ENCODE assay signal across 1 cellular context in the genomic region with DNA sequence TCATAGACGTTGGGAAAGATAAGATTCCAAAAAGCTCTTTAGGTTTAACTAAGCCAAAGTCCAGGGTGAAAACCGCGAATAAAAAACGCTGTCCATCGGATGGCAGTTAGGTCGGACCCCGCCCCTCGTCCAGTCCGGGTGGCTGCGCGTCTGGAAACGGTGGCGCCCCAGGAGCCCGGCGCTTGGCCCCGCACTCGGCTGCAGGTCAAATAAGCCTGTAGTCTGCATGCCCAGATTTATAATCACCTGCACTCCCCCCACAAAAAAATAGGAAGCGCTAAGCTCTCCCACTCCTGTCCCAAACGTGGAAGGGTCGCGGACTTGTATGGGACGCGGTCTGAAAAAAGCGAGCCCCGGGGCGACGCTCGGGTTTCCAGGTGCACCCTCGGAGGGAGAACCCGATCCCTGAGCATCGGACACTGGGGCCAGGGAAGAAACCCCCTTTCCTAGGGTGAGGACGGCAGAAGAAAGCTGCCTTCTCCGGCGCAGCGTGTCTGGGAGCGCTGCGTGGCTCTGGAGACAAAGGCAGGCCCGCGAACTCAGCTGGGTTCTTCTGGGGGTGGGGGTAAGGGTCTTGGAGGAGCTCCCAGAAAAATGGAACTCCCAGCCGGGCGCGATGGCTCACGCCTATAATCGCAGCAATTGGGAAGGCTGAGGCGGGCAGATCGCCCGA.
A peak's percentile ranks its signal among the peaks of the same experiment; 100 is the strongest.
TF ChIP-seq lines count a peak whose summit lies in the region.

No MANE protein-coding gene starts in this region.

TF ChIP-seq in K562, 482 proteins besides CTCF, POLR2A, EP300 and RAD21 (continued from another document and continues in another):
- TF ChIP-seq, protein P1, sequence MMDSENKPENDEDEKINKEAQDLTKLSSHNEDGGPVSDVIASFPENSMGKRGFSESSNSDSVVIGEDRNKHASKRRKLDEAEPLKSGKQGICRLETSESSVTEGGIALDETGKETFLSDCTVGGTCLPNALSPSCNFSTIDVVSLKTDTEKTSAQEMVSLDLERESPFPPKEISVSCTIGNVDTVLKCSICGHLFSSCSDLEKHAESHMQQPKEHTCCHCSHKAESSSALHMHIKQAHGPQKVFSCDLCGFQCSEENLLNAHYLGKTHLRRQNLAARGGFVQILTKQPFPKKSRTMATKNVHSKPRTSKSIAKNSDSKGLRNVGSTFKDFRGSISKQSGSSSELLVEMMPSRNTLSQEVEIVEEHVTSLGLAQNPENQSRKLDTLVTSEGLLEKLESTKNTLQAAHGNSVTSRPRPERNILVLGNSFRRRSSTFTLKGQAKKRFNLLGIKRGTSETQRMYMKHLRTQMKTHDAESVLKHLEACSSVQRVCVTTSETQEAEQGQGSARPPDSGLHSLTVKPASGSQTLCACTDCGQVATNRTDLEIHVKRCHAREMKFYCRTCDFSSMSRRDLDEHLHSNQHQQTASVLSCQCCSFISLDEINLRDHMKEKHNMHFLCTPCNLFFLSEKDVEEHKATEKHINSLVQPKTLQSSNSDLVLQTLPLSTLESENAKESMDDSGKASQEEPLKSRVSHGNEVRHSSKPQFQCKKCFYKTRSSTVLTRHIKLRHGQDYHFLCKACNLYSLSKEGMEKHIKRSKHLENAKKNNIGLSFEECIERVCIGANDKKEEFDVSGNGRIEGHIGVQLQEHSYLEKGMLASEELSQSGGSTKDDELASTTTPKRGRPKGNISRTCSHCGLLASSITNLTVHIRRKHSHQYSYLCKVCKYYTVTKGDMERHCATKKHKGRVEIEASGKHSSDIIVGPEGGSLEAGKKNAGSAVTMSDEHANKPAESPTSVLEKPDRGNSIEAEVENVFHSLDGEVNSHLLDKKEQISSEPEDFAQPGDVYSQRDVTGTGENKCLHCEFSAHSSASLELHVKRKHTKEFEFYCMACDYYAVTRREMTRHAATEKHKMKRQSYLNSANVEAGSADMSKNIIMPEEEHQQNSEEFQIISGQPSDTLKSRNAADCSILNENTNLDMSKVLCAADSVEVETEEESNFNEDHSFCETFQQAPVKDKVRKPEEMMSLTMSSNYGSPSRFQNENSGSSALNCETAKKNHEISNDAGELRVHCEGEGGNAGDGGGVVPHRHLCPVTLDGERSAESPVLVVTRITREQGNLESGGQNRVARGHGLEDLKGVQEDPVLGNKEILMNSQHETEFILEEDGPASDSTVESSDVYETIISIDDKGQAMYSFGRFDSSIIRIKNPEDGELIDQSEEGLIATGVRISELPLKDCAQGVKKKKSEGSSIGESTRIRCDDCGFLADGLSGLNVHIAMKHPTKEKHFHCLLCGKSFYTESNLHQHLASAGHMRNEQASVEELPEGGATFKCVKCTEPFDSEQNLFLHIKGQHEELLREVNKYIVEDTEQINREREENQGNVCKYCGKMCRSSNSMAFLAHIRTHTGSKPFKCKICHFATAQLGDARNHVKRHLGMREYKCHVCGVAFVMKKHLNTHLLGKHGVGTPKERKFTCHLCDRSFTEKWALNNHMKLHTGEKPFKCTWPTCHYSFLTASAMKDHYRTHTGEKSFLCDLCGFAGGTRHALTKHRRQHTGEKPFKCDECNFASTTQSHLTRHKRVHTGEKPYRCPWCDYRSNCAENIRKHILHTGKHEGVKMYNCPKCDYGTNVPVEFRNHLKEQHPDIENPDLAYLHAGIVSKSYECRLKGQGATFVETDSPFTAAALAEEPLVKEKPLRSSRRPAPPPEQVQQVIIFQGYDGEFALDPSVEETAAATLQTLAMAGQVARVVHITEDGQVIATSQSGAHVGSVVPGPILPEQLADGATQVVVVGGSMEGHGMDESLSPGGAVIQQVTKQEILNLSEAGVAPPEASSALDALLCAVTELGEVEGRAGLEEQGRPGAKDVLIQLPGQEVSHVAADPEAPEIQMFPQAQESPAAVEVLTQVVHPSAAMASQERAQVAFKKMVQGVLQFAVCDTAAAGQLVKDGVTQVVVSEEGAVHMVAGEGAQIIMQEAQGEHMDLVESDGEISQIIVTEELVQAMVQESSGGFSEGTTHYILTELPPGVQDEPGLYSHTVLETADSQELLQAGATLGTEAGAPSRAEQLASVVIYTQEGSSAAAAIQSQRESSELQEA (IDR thresholded peaks at IDR 0.05; ENCODE audit: low read depth) = no peak
- TF ChIP-seq NRF1 (conservative IDR thresholded peaks at IDR 0.05 in 1 of 2, IDR thresholded peaks at IDR 0.05 in 1 of 2) (peak; percentile 31 to 58; a peak in 3 of 4 replicates), NEUROD1 (IDR thresholded peaks at IDR 0.05; ENCODE audit: borderline replicate concordance, low read depth, low read length, partially characterized antibody) (no peak), ZNF41 (CRISPR knock-in tag; conservative IDR thresholded peaks at IDR 0.05) (0 out of 2 replicates have a peak, but pooled peaks have one; percentile 29), ELF4 (CRISPR knock-in tag; IDR thresholded peaks at IDR 0.05) (0 out of 2 replicates have a peak, but pooled peaks have one; percentile 22), POLR3G (IDR thresholded peaks at IDR 0.05; ENCODE audit: extremely low read depth, insufficient read length, insufficient replicate concordance) (no peak), KDM5B (IDR thresholded peaks at IDR 0.05; ENCODE audit: insufficient replicate concordance, low read depth, low read length) (peak; percentile 69), TEAD1 (CRISPR knock-in tag; IDR thresholded peaks at IDR 0.05) (no peak), LEF1 (IDR thresholded peaks at IDR 0.05) (no peak), JUND (IDR thresholded peaks at IDR 0.05; ENCODE audit: borderline replicate concordance, low read depth, low read length) (no peak; the same call in 1 of the 2 replicates), JUND (tag; IDR thresholded peaks at IDR 0.05; ENCODE audit: borderline replicate concordance, low read depth, low read length) (0 out of 3 replicates have a peak, but pooled peaks have one; percentile 26), ILF3 (IDR thresholded peaks at IDR 0.05; ENCODE audit: borderline replicate concordance) (no peak), SP1 (CRISPR knock-in tag; IDR thresholded peaks at IDR 0.05) (0 out of 2 replicates have a peak, but pooled peaks have one; percentile 7), ZNF274 (IDR thresholded peaks at IDR 0.05; ENCODE audit: borderline replicate concordance, low read depth, low read length) (no peak), ZNF263 (CRISPR knock-in tag; IDR thresholded peaks at IDR 0.05; ENCODE audit: borderline replicate concordance) (no peak), ZNF253 (CRISPR knock-in tag; conservative IDR thresholded peaks at IDR 0.05) (no peak), PHTF2 (CRISPR knock-in tag; IDR thresholded peaks at IDR 0.05) (no peak), SMARCC2 (IDR thresholded peaks at IDR 0.05; ENCODE audit: low read depth) (no peak), ZFX (CRISPR knock-in tag; IDR thresholded peaks at IDR 0.05) (peak; percentile 79), FOXA1 (IDR thresholded peaks at IDR 0.05; ENCODE audit: borderline replicate concordance) (no peak), HNRNPUL1 (IDR thresholded peaks at IDR 0.05; ENCODE audit: low read length) (0 out of 2 replicates have a peak, but pooled peaks have one; percentile 11), ZNF668 (CRISPR knock-in tag; IDR thresholded peaks at IDR 0.05) (no peak), PYGO2 (tag; IDR thresholded peaks at IDR 0.05) (no peak), ZFP36 (IDR thresholded peaks at IDR 0.05; ENCODE audit: low read depth, low read length, partially characterized antibody) (no peak), HDGF (IDR thresholded peaks at IDR 0.05) (no peak), RBBP5 (IDR thresholded peaks at IDR 0.05; ENCODE audit: borderline replicate concordance, insufficient read depth, low read length, poor library complexity, severe bottlenecking) (peak; percentile 25), RCOR1 (IDR thresholded peaks at IDR 0.05; ENCODE audit: borderline replicate concordance in 1 of 2, low read depth in 2 of 2, low read length in 2 of 2) (peak in 1 of 2 experiments; percentile 30; a peak in 3 of 4 replicates), RAD51 (IDR thresholded peaks at IDR 0.05; ENCODE audit: borderline replicate concordance, low read depth) (0 out of 2 replicates have a peak, but pooled peaks have one; percentile 1), TBP (optimal IDR thresholded peaks at IDR 0.05; ENCODE audit: low read depth, low read length) (peak; percentile 95), ZNF24 (IDR thresholded peaks at IDR 0.05) (no peak), SNIP1 (IDR thresholded peaks at IDR 0.05; ENCODE audit: low read depth) (peak; percentile 52; the same call in 1 of the 2 replicates), PURB (CRISPR knock-in tag; IDR thresholded peaks at IDR 0.05; ENCODE audit: low read depth) (no peak)
- TF ChIP-seq, protein P2, sequence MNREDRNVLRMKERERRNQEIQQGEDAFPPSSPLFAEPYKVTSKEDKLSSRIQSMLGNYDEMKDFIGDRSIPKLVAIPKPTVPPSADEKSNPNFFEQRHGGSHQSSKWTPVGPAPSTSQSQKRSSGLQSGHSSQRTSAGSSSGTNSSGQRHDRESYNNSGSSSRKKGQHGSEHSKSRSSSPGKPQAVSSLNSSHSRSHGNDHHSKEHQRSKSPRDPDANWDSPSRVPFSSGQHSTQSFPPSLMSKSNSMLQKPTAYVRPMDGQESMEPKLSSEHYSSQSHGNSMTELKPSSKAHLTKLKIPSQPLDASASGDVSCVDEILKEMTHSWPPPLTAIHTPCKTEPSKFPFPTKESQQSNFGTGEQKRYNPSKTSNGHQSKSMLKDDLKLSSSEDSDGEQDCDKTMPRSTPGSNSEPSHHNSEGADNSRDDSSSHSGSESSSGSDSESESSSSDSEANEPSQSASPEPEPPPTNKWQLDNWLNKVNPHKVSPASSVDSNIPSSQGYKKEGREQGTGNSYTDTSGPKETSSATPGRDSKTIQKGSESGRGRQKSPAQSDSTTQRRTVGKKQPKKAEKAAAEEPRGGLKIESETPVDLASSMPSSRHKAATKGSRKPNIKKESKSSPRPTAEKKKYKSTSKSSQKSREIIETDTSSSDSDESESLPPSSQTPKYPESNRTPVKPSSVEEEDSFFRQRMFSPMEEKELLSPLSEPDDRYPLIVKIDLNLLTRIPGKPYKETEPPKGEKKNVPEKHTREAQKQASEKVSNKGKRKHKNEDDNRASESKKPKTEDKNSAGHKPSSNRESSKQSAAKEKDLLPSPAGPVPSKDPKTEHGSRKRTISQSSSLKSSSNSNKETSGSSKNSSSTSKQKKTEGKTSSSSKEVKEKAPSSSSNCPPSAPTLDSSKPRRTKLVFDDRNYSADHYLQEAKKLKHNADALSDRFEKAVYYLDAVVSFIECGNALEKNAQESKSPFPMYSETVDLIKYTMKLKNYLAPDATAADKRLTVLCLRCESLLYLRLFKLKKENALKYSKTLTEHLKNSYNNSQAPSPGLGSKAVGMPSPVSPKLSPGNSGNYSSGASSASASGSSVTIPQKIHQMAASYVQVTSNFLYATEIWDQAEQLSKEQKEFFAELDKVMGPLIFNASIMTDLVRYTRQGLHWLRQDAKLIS (CRISPR knock-in tag; IDR thresholded peaks at IDR 0.05) = peak; percentile 71; the same call in 1 of the 2 replicates
- TF ChIP-seq, protein P3, sequence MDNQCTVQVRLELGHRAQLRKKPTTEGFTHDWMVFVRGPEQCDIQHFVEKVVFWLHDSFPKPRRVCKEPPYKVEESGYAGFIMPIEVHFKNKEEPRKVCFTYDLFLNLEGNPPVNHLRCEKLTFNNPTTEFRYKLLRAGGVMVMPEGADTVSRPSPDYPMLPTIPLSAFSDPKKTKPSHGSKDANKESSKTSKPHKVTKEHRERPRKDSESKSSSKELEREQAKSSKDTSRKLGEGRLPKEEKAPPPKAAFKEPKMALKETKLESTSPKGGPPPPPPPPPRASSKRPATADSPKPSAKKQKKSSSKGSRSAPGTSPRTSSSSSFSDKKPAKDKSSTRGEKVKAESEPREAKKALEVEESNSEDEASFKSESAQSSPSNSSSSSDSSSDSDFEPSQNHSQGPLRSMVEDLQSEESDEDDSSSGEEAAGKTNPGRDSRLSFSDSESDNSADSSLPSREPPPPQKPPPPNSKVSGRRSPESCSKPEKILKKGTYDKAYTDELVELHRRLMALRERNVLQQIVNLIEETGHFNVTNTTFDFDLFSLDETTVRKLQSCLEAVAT (IDR thresholded peaks at IDR 0.05) = peak in 1 of 2 experiments; percentile 47; a peak in 1 of 4 replicates
- TF ChIP-seq, protein P4, sequence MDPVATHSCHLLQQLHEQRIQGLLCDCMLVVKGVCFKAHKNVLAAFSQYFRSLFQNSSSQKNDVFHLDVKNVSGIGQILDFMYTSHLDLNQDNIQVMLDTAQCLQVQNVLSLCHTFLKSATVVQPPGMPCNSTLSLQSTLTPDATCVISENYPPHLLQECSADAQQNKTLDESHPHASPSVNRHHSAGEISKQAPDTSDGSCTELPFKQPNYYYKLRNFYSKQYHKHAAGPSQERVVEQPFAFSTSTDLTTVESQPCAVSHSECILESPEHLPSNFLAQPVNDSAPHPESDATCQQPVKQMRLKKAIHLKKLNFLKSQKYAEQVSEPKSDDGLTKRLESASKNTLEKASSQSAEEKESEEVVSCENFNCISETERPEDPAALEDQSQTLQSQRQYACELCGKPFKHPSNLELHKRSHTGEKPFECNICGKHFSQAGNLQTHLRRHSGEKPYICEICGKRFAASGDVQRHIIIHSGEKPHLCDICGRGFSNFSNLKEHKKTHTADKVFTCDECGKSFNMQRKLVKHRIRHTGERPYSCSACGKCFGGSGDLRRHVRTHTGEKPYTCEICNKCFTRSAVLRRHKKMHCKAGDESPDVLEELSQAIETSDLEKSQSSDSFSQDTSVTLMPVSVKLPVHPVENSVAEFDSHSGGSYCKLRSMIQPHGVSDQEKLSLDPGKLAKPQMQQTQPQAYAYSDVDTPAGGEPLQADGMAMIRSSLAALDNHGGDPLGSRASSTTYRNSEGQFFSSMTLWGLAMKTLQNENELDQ (CRISPR knock-in tag; IDR thresholded peaks at IDR 0.05; ENCODE audit: borderline replicate concordance) = no peak
- TF ChIP-seq, protein P5, sequence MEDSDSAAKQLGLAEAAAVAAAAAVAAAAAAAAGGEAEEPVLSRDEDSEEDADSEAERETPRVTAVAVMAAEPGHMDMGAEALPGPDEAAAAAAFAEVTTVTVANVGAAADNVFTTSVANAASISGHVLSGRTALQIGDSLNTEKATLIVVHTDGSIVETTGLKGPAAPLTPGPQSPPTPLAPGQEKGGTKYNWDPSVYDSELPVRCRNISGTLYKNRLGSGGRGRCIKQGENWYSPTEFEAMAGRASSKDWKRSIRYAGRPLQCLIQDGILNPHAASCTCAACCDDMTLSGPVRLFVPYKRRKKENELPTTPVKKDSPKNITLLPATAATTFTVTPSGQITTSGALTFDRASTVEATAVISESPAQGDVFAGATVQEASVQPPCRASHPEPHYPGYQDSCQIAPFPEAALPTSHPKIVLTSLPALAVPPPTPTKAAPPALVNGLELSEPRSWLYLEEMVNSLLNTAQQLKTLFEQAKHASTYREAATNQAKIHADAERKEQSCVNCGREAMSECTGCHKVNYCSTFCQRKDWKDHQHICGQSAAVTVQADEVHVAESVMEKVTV (CRISPR knock-in tag; IDR thresholded peaks at IDR 0.05) = no peak
